21 cellular contexts compared by ENCODE assay signal in genomic region chrX:31884535-31884934, GRCh38.
"Had no signal": no experiment of that assay in that cellular context is flagged by ENCODE, and none has a peak within 500 bp of the region (broad histone marks: within the 10 kb centered on the region; RNA-seq: fewer than 3 reads in every experiment).

No MANE protein-coding gene starts in this region.

- H3K4me3 ChIP-seq: SJSA1, SK-N-MC had no signal

- H3K27me3 ChIP-seq: SJSA1 had no signal

- H3K9me3 ChIP-seq: SJSA1 had no signal

- H3K4me1 ChIP-seq: SJSA1 had no signal

- FAIRE-seq: HTR-8/SVneo, RCC 7860 had no signal

- H3K36me3 ChIP-seq: SJSA1 had no signal

- DNase-seq: MV-4-11, NCI-H1048, NCI-H1105, NCI-H1417, NCI-H1436 treated with DMSO at 0.1 percent for 48 hours, NCI-H1694, NCI-H187 treated with DMSO at 0.1 percent for 48 hours, NCI-H2029 treated with DMSO at 0.1 percent for 48 hours, NCI-H2107, NCI-H2227 treated with DMSO at 0.1 percent for 48 hours, NCI-H524, NCI-H526 treated with DMSO at 0.1 percent for 48 hours, NCI-H774, Right ventricle myocardium superior, RPMI8226, SIG-M5 had no signal

- H3K27ac ChIP-seq: HL-60, SJSA1, SK-N-MC had no signal
